ENCODE assay signal across 8 cellular contexts in genomic region chr7:128869138-128869943, GRCh38. TPM values are rescaled to one million over a fixed set of nuclear protein-coding genes. Genes with fewer than 3 reads are reported as not detected.
A peak's percentile ranks its signal among the peaks of the same experiment; 100 is the strongest.
DNase-seq lines count a peak whose midpoint lies in the region; ATAC-seq and TF ChIP-seq lines count a peak whose summit lies in the region.

No MANE protein-coding gene starts in this region.

- H3K4me3 Mint-ChIP-seq in MCF 10A (ENCODE audit: unreplicated experiment), result peak overlapping the region; percentile 39

- ATAC-seq in GM18519 (IDR thresholded peaks at IDR 0.05; ENCODE audit: low FRiP score, unreplicated experiment) (peak; percentile 44), HG03280 (IDR thresholded peaks at IDR 0.05; ENCODE audit: unreplicated experiment) (peak; percentile 59)

- intact Hi-C loops in MCF 10A (cut with micrococcal nuclease) (loop anchor here (10.0 kb wide), 1 partner anchor 135 kb away; the partner anchor contains the start of gene CALU), posterior vena cava (cut with DNase I) (no loop called here)

- H3K9me3 Mint-ChIP-seq in MCF 10A (ENCODE audit: unreplicated experiment), result no peaks in the 10 kb centered on the region

- CTCF ChIA-PET in MCF 10A (lab: Yijun Ruan, JAX), result interaction anchor here (0.6 to 1.1 kb wide), 3 partner anchors 14 to 441 kb away, joined by 3 to 4 read pairs (median 3); no protein-coding TSS in a partner anchor

- POLR2A ChIA-PET in MCF 10A (lab: Yijun Ruan, JAX), result interaction anchor here (1.0 to 1.1 kb wide), 2 partner anchors 11 to 129 kb away, joined by 3 to 5 read pairs; no protein-coding TSS in a partner anchor

- DNase-seq in AG08395 (ENCODE audit: low spot score) (peak; percentile 39), T follicular helper cell (ENCODE audit: low read depth) (peak; percentile 10), MCF 10A (ENCODE audit: unreplicated experiment) (peak; percentile 32), islet precursor cell (peak; percentile 79), posterior vena cava (ENCODE audit: low spot score) (no peak)
- peak; percentile 21 to 41 for DNase-seq in stimulated activated CD4-positive, alpha-beta T cell treated with anti-CD3 and anti-CD28 coated beads, Interleukin-1b, Interleukin-23, amount 100 ng/mL, for 4 hours (ENCODE audit: low read depth in 2 of 2)

- peaks cover 6% of the 10 kb centered on the region for H3K36me3 Mint-ChIP-seq in MCF 10A (ENCODE audit: insufficient read depth, unreplicated experiment)

- peaks cover 8% of the 10 kb centered on the region for H3K4me1 Mint-ChIP-seq in MCF 10A (ENCODE audit: insufficient read depth, unreplicated experiment)

- no TSS peak for BruUV-seq in MCF 10A (replicated peaks; lab: Mats Ljungman, UMichigan)

- TF ChIP-seq CTCF in MCF 10A (IDR thresholded peaks at IDR 0.05; ENCODE audit: unreplicated experiment), result no peak

- H3K27ac Mint-ChIP-seq in MCF 10A (ENCODE audit: low read depth, unreplicated experiment), result no peak overlapping the region

- no peaks in the 10 kb centered on the region for H3K27me3 Mint-ChIP-seq in MCF 10A (ENCODE audit: insufficient read depth, unreplicated experiment)

RNA-seq across cellular contexts. Expression of gene ATP6V1F, which starts 6.7 kb away (rescaled TPM):
- total RNA-seq in MCF 10A (2022), result 125 and 152 TPM in 2 replicates
- total RNA-seq in posterior vena cava, result 100 to 1,000 TPM; 106 to 115 TPM

RNA-seq across cellular contexts. Expression of gene FLNC, which starts 39.1 kb away (rescaled TPM):
- total RNA-seq in MCF 10A (2022) (0.28 and 0.44 TPM in 2 replicates), posterior vena cava (100 to 1,000 TPM; 440 to 856 TPM)

RNA-seq across cellular contexts. Expression of gene KCP, which starts 41.2 kb away (rescaled TPM):
- total RNA-seq in MCF 10A (2022) (0.42 and 0.68 TPM in 2 replicates), posterior vena cava (1 to 10 TPM in 1 of 2 donors, under 1 TPM in 1; 0.95 to 1.3 TPM)

Comparison
In these comparisons a context has a peak if more than half of its experiments do, and no peak if none do; other contexts are left out.
1. RNA of gene FLNC, which starts 39.1 kb away (total RNA-seq): 440 to 856 TPM in posterior vena cava; 0.28 to 0.44 TPM in MCF 10A; every median in the first group is over 100 times any median in the second.